8 cellular contexts compared by ENCODE assay signal in genomic region chr15:66774001-66774814, GRCh38.
DNase-seq lines count a peak whose midpoint lies in the region; ATAC-seq lines count a peak whose summit lies in the region.

No MANE protein-coding gene starts in this region.

- H3K4me3 ChIP-seq in SK-N-MC = peak overlapping the region; percentile 22; the same call in 1 of the 2 replicates
- H3K4me3 ChIP-seq in right cardiac atrium (ENCODE audit: low read length) = no peak overlapping the region

- H3K9ac ChIP-seq in SK-N-MC (ENCODE audit: insufficient read length) = no peak overlapping the region

- WGBS in right cardiac atrium = 25% methylated on average over 19 of the region's 19 CpGs

- no peaks in the 10 kb centered on the region for H3K27me3 ChIP-seq in right cardiac atrium (ENCODE audit: control insufficient read depth, insufficient read depth)

- no peaks in the 10 kb centered on the region for H3K9me3 ChIP-seq in KOPT-K1 (ENCODE audit: insufficient read depth, low read length, poor library complexity, severe bottlenecking)
- no peaks in the 10 kb centered on the region for H3K9me3 ChIP-seq in SK-N-MC (ENCODE audit: low read depth, low read length)
- no peaks in the 10 kb centered on the region for H3K9me3 ChIP-seq in right cardiac atrium (ENCODE audit: control insufficient read depth, low read length)

- ATAC-seq in right cardiac atrium (peak; percentile 82 to 89), GM18868 (IDR thresholded peaks at IDR 0.05; ENCODE audit: unreplicated experiment) (no peak), GM18858 (IDR thresholded peaks at IDR 0.05; ENCODE audit: unreplicated experiment) (no peak)

- H3K27ac ChIP-seq in KOPT-K1 (ENCODE audit: low read depth, low read length, poor library complexity, severe bottlenecking) = peak overlapping the region; percentile 75
- peak overlapping the region; percentile 68 for H3K27ac ChIP-seq in SK-N-MC
- peak overlapping the region; percentile 34 for H3K27ac ChIP-seq in right cardiac atrium (ENCODE audit: low read length)

- DNase-seq in ELF-1 (ENCODE audit: low read depth, low spot score) (peak; percentile 95), SK-N-MC (ENCODE audit: low read depth, low spot score) (no peak), anterior cingulate cortex (lab: John Stamatoyannopoulos, UW) (peak in 53 of 58 donors; percentile 6 to 74 (median 46)), right cardiac atrium (peak; percentile 82 to 94 (median 94)), putamen (ENCODE audit: low spot score) (peak; percentile 32)

- H3K36me3 ChIP-seq in KOPT-K1 (ENCODE audit: insufficient read depth, low read length) (peaks cover 35% of the 10 kb centered on the region), SK-N-MC (ENCODE audit: insufficient read depth, low read length) (no peaks in the 10 kb centered on the region)

- intact Hi-C loops in right cardiac atrium (cut with DNase I) = loop anchor here (5.0 to 10.0 kb wide), 5 partner anchors 67 to 172 kb away; no protein-coding TSS in a partner anchor

- peaks cover 52% of the 10 kb centered on the region for H3K4me1 ChIP-seq in right cardiac atrium (ENCODE audit: control insufficient read depth, insufficient read depth, low read length)

Comparison
In these comparisons a context has a peak if more than half of its experiments do, and no peak if none do; other contexts are left out.
1. ATAC-seq: peak in right cardiac atrium (2 of 2); none in GM18868 (single experiment) and GM18858 (single experiment).
2. Peak in every context shown above with its lines, with median percentiles within 50 percentile points of each other: H3K27ac ChIP-seq.